8 cellular contexts compared by ENCODE assay signal in genomic region chr20:35226775-35227681, GRCh38. TPM values are rescaled to one million over a fixed set of nuclear protein-coding genes. Genes with fewer than 3 reads are reported as not detected.
DNase-seq lines count a peak whose midpoint lies in the region; ATAC-seq, FAIRE-seq and TF ChIP-seq lines count a peak whose summit lies in the region.

No MANE protein-coding gene starts in this region.

- TF ChIP-seq EP300 in H1 (IDR thresholded peaks at IDR 0.05; ENCODE audit: borderline replicate concordance in 1 of 2, low read depth in 2 of 2, low read length in 2 of 2) = no peak

- no peak for TF ChIP-seq CTCF in H1 (IDR thresholded peaks at IDR 0.05; ENCODE audit: control extremely low read depth in 1 of 3, insufficient read depth in 1 of 3, low read depth in 1 of 3, low read length in 3 of 3)

- H3K4me3 Mint-ChIP-seq in activated CD8-positive, alpha-beta T cell treated with anti-CD3 and anti-CD28 coated beads, Interleukin-2, amount 10 ng/mL, durations not matched to agents 7 days and 5 days = peak overlapping the region; percentile 47

- H2BK20ac ChIP-seq in H1 (ENCODE audit: low read length) = no peak overlapping the region

- H3K9me3 ChIP-seq in H1 (ENCODE audit: insufficient read depth in 2 of 2, low read depth in 1 of 2, low read length in 1 of 2) = no peaks in the 10 kb centered on the region

- POLR2A ChIA-PET in activated CD8-positive, alpha-beta T cell treated with anti-CD3 and anti-CD28 coated beads, Interleukin-2, amount 10 ng/mL, durations not matched to agents 7 days and 5 days (lab: Charles Lee) = no interaction called here
- POLR2A ChIA-PET in H1 (lab: Charles Lee; ENCODE audit: partially characterized antibody) = interaction anchor here (0.8 to 4.9 kb wide), 8 partner anchors 9 to 54 kb away, joined by 3 to 41 read pairs (median 4); partner anchors contain the start of gene MMP24OS

- TF ChIP-seq POLR2A in H1 (IDR thresholded peaks at IDR 0.05; ENCODE audit: control extremely low read depth in 1 of 2, low read depth in 2 of 2, low read length in 2 of 2) = no peak

- H3K27me3 Mint-ChIP-seq in activated CD8-positive, alpha-beta T cell treated with anti-CD3 and anti-CD28 coated beads, Interleukin-2, amount 10 ng/mL, durations not matched to agents 7 days and 5 days (ENCODE audit: low read depth) = peaks cover 42% of the 10 kb centered on the region

- H3K9ac ChIP-seq in H1 (replicated peaks in 1 of 4; ENCODE audit: extremely low read depth in 1 of 4, low read depth in 3 of 4, low read length in 3 of 4) = peak overlapping the region in 2 of 4 experiments; percentile 14 to 31; a peak in 1 of 7 replicates

- peaks cover 0 to 3% of the 10 kb centered on the region in 2 experiments; a peak in 1 of 4 replicates for H3K79me2 ChIP-seq in H1 (ENCODE audit: control insufficient read depth in 1 of 2, insufficient read depth in 2 of 2, low read length in 2 of 2)

- ATAC-seq in activated CD8-positive, alpha-beta T cell treated with anti-CD3 and anti-CD28 coated beads, Interleukin-2, amount 10 ng/mL, durations not matched to agents 7 days and 5 days = peak; percentile 82
- ATAC-seq in HG03039 (IDR thresholded peaks at IDR 0.05; ENCODE audit: unreplicated experiment) = no peak

- peaks cover 0 to 3% (median 0%) of the 10 kb centered on the region in 4 experiments; a peak in 1 of 8 replicates for H3K36me3 ChIP-seq in H1 (ENCODE audit: control insufficient read depth in 2 of 4, insufficient read depth in 4 of 4, low read length in 3 of 4)

- no peak overlapping the region for H3K18ac ChIP-seq in H1 (ENCODE audit: extremely low read depth, low read length)

- H3K27ac Mint-ChIP-seq in activated CD8-positive, alpha-beta T cell treated with anti-CD3 and anti-CD28 coated beads, Interleukin-2, amount 10 ng/mL, durations not matched to agents 7 days and 5 days = peak overlapping the region; percentile 15

- WGBS in H1 (ENCODE audit: extremely low coverage in 1 of 2, insufficient coverage in 1 of 2, insufficient read length in 1 of 2, insufficient replicate concordance in 2 of 2, low coverage in 1 of 2, low lambda C conversion rate in 2 of 2, missing lambda C conversion rate in 1 of 2), 2 experiments = 15% methylated on average over 18 of the region's 91 CpGs; no CpG with 5 or more reads in 1 of the 2 experiments

- H3K23ac ChIP-seq in H1 (ENCODE audit: insufficient read length) = no peak overlapping the region

- H3K27me3 ChIP-seq in H1 (replicated peaks in 1 of 4; ENCODE audit: control insufficient read depth in 3 of 4, extremely low read depth in 1 of 4, insufficient read depth in 3 of 4, low read length in 3 of 4) = peaks cover 0 to 13% (median 2%) of the 10 kb centered on the region in 4 experiments; a peak in 2 of 7 replicates

- H3K9me3 Mint-ChIP-seq in activated CD8-positive, alpha-beta T cell treated with anti-CD3 and anti-CD28 coated beads, Interleukin-2, amount 10 ng/mL, durations not matched to agents 7 days and 5 days (ENCODE audit: insufficient read depth) = no peaks in the 10 kb centered on the region

- H3K4ac ChIP-seq in H1 (replicated peaks; ENCODE audit: insufficient read length, low read depth, low read length) = no peak overlapping the region

- peaks cover 0 to 14% (median 6%) of the 10 kb centered on the region in 4 experiments; a peak in 5 of 7 replicates for H3K4me1 ChIP-seq in H1 (replicated peaks in 1 of 4; ENCODE audit: control insufficient read depth in 3 of 4, insufficient read depth in 4 of 4, low read length in 3 of 4)

- H3K56ac ChIP-seq in H1 (replicated peaks; ENCODE audit: insufficient read length, low read depth, low read length) = no peak overlapping the region

- DNase-seq in EH (ENCODE audit: low read depth) (peak; percentile 61), NCI-H1930 (lab: John Stamatoyannopoulos, UW) (peak; percentile 16 to 31), H1 (ENCODE audit: low read depth in 1 of 2, low spot score in 2 of 2) (peak in 1 of 2 experiments; percentile 89), mucosa of gallbladder (ENCODE audit: low spot score) (peak; percentile 28), SKM-1 (lab: John Stamatoyannopoulos, UW; ENCODE audit: unreplicated experiment) (no peak)
- peak; percentile 59 for DNase-seq in activated CD8-positive, alpha-beta T cell treated with anti-CD3 and anti-CD28 coated beads, Interleukin-2, amount 10 ng/mL, durations not matched to agents 7 days and 5 days
- DNase-seq in stimulated activated naive CD4-positive, alpha-beta T cell (lab: John Stamatoyannopoulos, UW) = peak in 4 of 6 experiments; percentile 6 to 22 (median 14)

- H4K91ac ChIP-seq in H1 (replicated peaks; ENCODE audit: insufficient read length, low read length) = no peak overlapping the region

- H3K36me3 Mint-ChIP-seq in activated CD8-positive, alpha-beta T cell treated with anti-CD3 and anti-CD28 coated beads, Interleukin-2, amount 10 ng/mL, durations not matched to agents 7 days and 5 days (ENCODE audit: low read depth) = no peaks in the 10 kb centered on the region

- H3K14ac ChIP-seq in H1 (ENCODE audit: insufficient read length) = no peak overlapping the region

- no peaks in the 10 kb centered on the region for H4K20me1 ChIP-seq in H1 (replicated peaks in 1 of 2; ENCODE audit: control insufficient read depth in 1 of 2, insufficient read depth in 2 of 2, low read length in 2 of 2)

- H4K8ac ChIP-seq in H1 (ENCODE audit: extremely low read depth, insufficient read depth, low read length) = peak overlapping the region; percentile 62; the same call in 1 of the 2 replicates

- peak in 1 of 2 experiments; percentile 0; a peak in 1 of 4 replicates for TF ChIP-seq RAD21 in H1 (IDR thresholded peaks at IDR 0.05 in 1 of 2, conservative IDR thresholded peaks at IDR 0.05 in 1 of 2; ENCODE audit: low read depth in 2 of 2, low read length in 2 of 2)

- H2AK5ac ChIP-seq in H1 (ENCODE audit: low read depth, low read length) = no peak overlapping the region

- H3K4me1 Mint-ChIP-seq in activated CD8-positive, alpha-beta T cell treated with anti-CD3 and anti-CD28 coated beads, Interleukin-2, amount 10 ng/mL, durations not matched to agents 7 days and 5 days (ENCODE audit: low read depth) = peaks cover 9% of the 10 kb centered on the region

- 0 out of 2 replicates have a peak overlapping the region, but pooled peaks have one; percentile 50 for H2BK12ac ChIP-seq in H1 (ENCODE audit: low read depth, low read length)

- H3K4me3 ChIP-seq in H1 (ENCODE audit: extremely low read depth in 1 of 4, insufficient read depth in 2 of 4, low read depth in 3 of 4, low read length in 4 of 4) = peak overlapping the region; percentile 44 to 59 (median 52)

- peak overlapping the region; percentile 74 to 93 for H3K4me2 ChIP-seq in H1 (ENCODE audit: insufficient read depth in 1 of 2, low read depth in 2 of 2, low read length in 2 of 2)

- CTCF ChIA-PET in activated CD8-positive, alpha-beta T cell treated with anti-CD3 and anti-CD28 coated beads, Interleukin-2, amount 10 ng/mL, durations not matched to agents 7 days and 5 days (lab: Charles Lee) = interaction anchor here (1.1 to 1.6 kb wide), 4 partner anchors 18 to 131 kb away, joined by 3 to 6 read pairs (median 4); no protein-coding TSS in a partner anchor
- CTCF ChIA-PET in H1 (lab: Charles Lee; ENCODE audit: partially characterized antibody) = interaction anchor here (0.8 to 2.6 kb wide), 11 partner anchors 15 to 131 kb away, joined by 3 to 13 read pairs (median 5); partner anchors contain the start of genes EDEM2 and EIF6

- H3K79me1 ChIP-seq in H1 (ENCODE audit: low read depth, low read length) = no peaks in the 10 kb centered on the region; the same call in 1 of the 2 replicates

- H3K23me2 ChIP-seq in H1 (ENCODE audit: low read depth, low read length) = peaks cover 11% of the 10 kb centered on the region; the same call in 1 of the 2 replicates

- no peak overlapping the region for H2BK15ac ChIP-seq in H1 (ENCODE audit: low read length)

- FAIRE-seq in H1 (lab: Jason Lieb, UNC) = no peak

- H3K27ac ChIP-seq in H1 (ENCODE audit: low read depth, low read length) = no peak overlapping the region

- H2AFZ ChIP-seq in H1 (ENCODE audit: low read length) = no peak overlapping the region

- H2BK120ac ChIP-seq in H1 (replicated peaks; ENCODE audit: low read depth, low read length) = no peak overlapping the region

- H2BK5ac ChIP-seq in H1 (ENCODE audit: low read depth, low read length) = no peak overlapping the region; the same call in 1 of the 2 replicates

- H4K5ac ChIP-seq in H1 (ENCODE audit: insufficient read length, low read depth, low read length) = no peak overlapping the region

RNA-seq across cellular contexts. Expression of gene MMP24, which starts 0.5 kb away (rescaled TPM):
- not detected for total RNA-seq in activated CD8-positive, alpha-beta T cell treated with anti-CD3 and anti-CD28 coated beads, Interleukin-2, amount 10 ng/mL, durations not matched to agents 7 days and 5 days
- total RNA-seq in H1 (2021; fragmentation: NEBNext Ultra II Directional; extraction: Animal tissue kit (Norgen Biotek cat#: 25700)) = 18.8 and 20.0 TPM in 2 replicates
- polyA plus RNA-seq in H1 (2011; rRNA removed) = 21.4 and 27.2 TPM in 2 replicates
- polyA plus RNA-seq in H1 (2011; cell fraction: cytosol; rRNA removed) = 18.8 TPM
- 25.4 TPM for polyA plus RNA-seq in H1 (2011; cell fraction: nucleus; rRNA removed)
- 14.2 to 22.0 TPM (median 19.1 TPM) in 4 replicates for polyA plus RNA-seq in H1 (2012, experiment 1 of 2)
- 22.2 TPM for polyA plus RNA-seq in H1 (2012, experiment 2 of 2)
- polyA plus RNA-seq in H1 (2013, experiment 1 of 2) = 5.8 TPM
- 6.3 TPM for polyA plus RNA-seq in H1 (2013, experiment 2 of 2)
- polyA minus RNA-seq in H1 (2011; rRNA and poly(A)+ RNA removed) = 21.1 and 25.6 TPM in 2 replicates
- polyA minus RNA-seq in H1 (2011; cell fraction: cytosol; rRNA and poly(A)+ RNA removed) = 14.8 TPM
- 12.5 TPM for polyA minus RNA-seq in H1 (2011; cell fraction: nucleus; rRNA and poly(A)+ RNA removed)
- total RNA-seq in mucosa of gallbladder = 1.6 TPM

RNA-seq across cellular contexts. Expression of gene MMP24OS, which starts 50.9 kb away (rescaled TPM):
- 10 to 100 TPM; 42.0 to 43.1 TPM for total RNA-seq in activated CD8-positive, alpha-beta T cell treated with anti-CD3 and anti-CD28 coated beads, Interleukin-2, amount 10 ng/mL, durations not matched to agents 7 days and 5 days
- total RNA-seq in H1 (2021; fragmentation: NEBNext Ultra II Directional; extraction: Animal tissue kit (Norgen Biotek cat#: 25700)) = 19.0 and 22.2 TPM in 2 replicates
- polyA plus RNA-seq in H1 (2011; rRNA removed) = 21.3 and 44.4 TPM in 2 replicates
- 20.6 TPM for polyA plus RNA-seq in H1 (2011; cell fraction: cytosol; rRNA removed)
- 45.3 TPM for polyA plus RNA-seq in H1 (2011; cell fraction: nucleus; rRNA removed)
- polyA plus RNA-seq in H1 (2012, experiment 1 of 2) = 21.1 to 31.1 TPM (median 25.0 TPM) in 4 replicates
- polyA plus RNA-seq in H1 (2012, experiment 2 of 2) = 23.1 TPM
- polyA plus RNA-seq in H1 (2013, experiment 1 of 2) = 19.5 TPM
- polyA plus RNA-seq in H1 (2013, experiment 2 of 2) = 17.8 TPM
- 5.5 and 9.3 TPM in 2 replicates for polyA minus RNA-seq in H1 (2011; rRNA and poly(A)+ RNA removed)
- 18.9 TPM for polyA minus RNA-seq in H1 (2011; cell fraction: cytosol; rRNA and poly(A)+ RNA removed)
- polyA minus RNA-seq in H1 (2011; cell fraction: nucleus; rRNA and poly(A)+ RNA removed) = 27.2 TPM
- total RNA-seq in mucosa of gallbladder = 123 TPM

RNA-seq across cellular contexts. Expression of gene PROCR, which starts 55.2 kb away (rescaled TPM):
- total RNA-seq in activated CD8-positive, alpha-beta T cell treated with anti-CD3 and anti-CD28 coated beads, Interleukin-2, amount 10 ng/mL, durations not matched to agents 7 days and 5 days = 1 to 10 TPM; 1.2 to 1.3 TPM
- 19.5 and 21.3 TPM in 2 replicates for total RNA-seq in H1 (2021; fragmentation: NEBNext Ultra II Directional; extraction: Animal tissue kit (Norgen Biotek cat#: 25700))
- polyA plus RNA-seq in H1 (2011; rRNA removed) = 42.9 and 54.4 TPM in 2 replicates
- 33.2 TPM for polyA plus RNA-seq in H1 (2011; cell fraction: cytosol; rRNA removed)
- polyA plus RNA-seq in H1 (2011; cell fraction: nucleus; rRNA removed) = 44.0 TPM
- polyA plus RNA-seq in H1 (2012, experiment 1 of 2) = 14.9 to 23.5 TPM (median 19.7 TPM) in 4 replicates
- polyA plus RNA-seq in H1 (2012, experiment 2 of 2) = 25.4 TPM
- polyA plus RNA-seq in H1 (2013, experiment 1 of 2) = 23.6 TPM
- 29.0 TPM for polyA plus RNA-seq in H1 (2013, experiment 2 of 2)
- 18.1 and 18.2 TPM in 2 replicates for polyA minus RNA-seq in H1 (2011; rRNA and poly(A)+ RNA removed)
- 11.0 TPM for polyA minus RNA-seq in H1 (2011; cell fraction: cytosol; rRNA and poly(A)+ RNA removed)
- 13.2 TPM for polyA minus RNA-seq in H1 (2011; cell fraction: nucleus; rRNA and poly(A)+ RNA removed)
- total RNA-seq in mucosa of gallbladder = 21.4 TPM

RNA-seq across cellular contexts. Expression of gene EIF6, which starts 57.5 kb away (rescaled TPM):
- 100 to 1,000 TPM; 104 to 109 TPM for total RNA-seq in activated CD8-positive, alpha-beta T cell treated with anti-CD3 and anti-CD28 coated beads, Interleukin-2, amount 10 ng/mL, durations not matched to agents 7 days and 5 days
- total RNA-seq in H1 (2021; fragmentation: NEBNext Ultra II Directional; extraction: Animal tissue kit (Norgen Biotek cat#: 25700)) = 183 and 184 TPM in 2 replicates
- 319 and 374 TPM in 2 replicates for polyA plus RNA-seq in H1 (2011; rRNA removed)
- 267 TPM for polyA plus RNA-seq in H1 (2011; cell fraction: cytosol; rRNA removed)
- polyA plus RNA-seq in H1 (2011; cell fraction: nucleus; rRNA removed) = 359 TPM
- 166 to 215 TPM (median 195 TPM) in 4 replicates for polyA plus RNA-seq in H1 (2012, experiment 1 of 2)
- polyA plus RNA-seq in H1 (2012, experiment 2 of 2) = 307 TPM
- 104 TPM for polyA plus RNA-seq in H1 (2013, experiment 1 of 2)
- 109 TPM for polyA plus RNA-seq in H1 (2013, experiment 2 of 2)
- polyA minus RNA-seq in H1 (2011; rRNA and poly(A)+ RNA removed) = 168 and 184 TPM in 2 replicates
- 74.5 TPM for polyA minus RNA-seq in H1 (2011; cell fraction: cytosol; rRNA and poly(A)+ RNA removed)
- polyA minus RNA-seq in H1 (2011; cell fraction: nucleus; rRNA and poly(A)+ RNA removed) = 56.0 TPM
- total RNA-seq in mucosa of gallbladder = 98.5 TPM
